10 cellular contexts compared by ENCODE assay signal in genomic region chr2:70790079-70790963, GRCh38. TPM values are rescaled to one million over a fixed set of nuclear protein-coding genes. Genes with fewer than 3 reads are reported as not detected.
DNase-seq lines count a peak whose midpoint lies in the region; TF ChIP-seq lines count a peak whose summit lies in the region.
"Had no signal": no experiment of that assay in that cellular context is flagged by ENCODE, and none has a peak within 500 bp of the region (broad histone marks: within the 10 kb centered on the region; RNA-seq: fewer than 3 reads in every experiment).

Gene FIGLA, minus strand, starts transcription at chr2:70790643. Its CDS starts 5 bp downstream, at chr2:70790638.

- no peaks in the 10 kb centered on the region for H3K36me3 ChIP-seq in breast epithelium
- H3K36me3 ChIP-seq in mesodermal cell (ENCODE audit: control insufficient read depth, insufficient read depth, low read length): no peaks in the 10 kb centered on the region
- H3K36me3 ChIP-seq in vagina: no peaks in the 10 kb centered on the region

- no peaks in the 10 kb centered on the region for H3K4me1 ChIP-seq in breast epithelium
- no peaks in the 10 kb centered on the region for H3K4me1 ChIP-seq in mesodermal cell (ENCODE audit: control insufficient read depth, insufficient read depth, low read length, poor library complexity, severe bottlenecking)
- H3K4me1 ChIP-seq in vagina: peaks cover 15% of the 10 kb centered on the region

- H3K27me3 ChIP-seq in breast epithelium (peaks cover 0 to 46% of the 10 kb centered on the region in 2 donors), vagina (peaks cover 5% of the 10 kb centered on the region)

- H3K9me3 ChIP-seq in breast epithelium (no peaks in the 10 kb centered on the region), mesodermal cell (ENCODE audit: control insufficient read depth, low read length) (no peaks in the 10 kb centered on the region), vagina (no peaks in the 10 kb centered on the region)

- DNase-seq in stimulated activated CD4-positive, alpha-beta T cell treated with anti-CD3 and anti-CD28 coated beads, Interleukin-4, amount 100 ng/mL, for 1 hour: peak; percentile 2
- no peak for DNase-seq in stimulated activated CD4-positive, alpha-beta T cell treated with anti-CD3 and anti-CD28 coated beads, Interleukin-1b, Interleukin-23, amount 100 ng/mL, for 48 hours
- DNase-seq in breast epithelium (ENCODE audit: low spot score in 2 of 2) (no peak), vagina (ENCODE audit: extremely low spot score in 2 of 2) (no peak), A172 (ENCODE audit: low spot score) (no peak), anterior cingulate cortex (lab: John Stamatoyannopoulos, UW) (no peak), AG08396 (ENCODE audit: low spot score) (no peak)

- 3 to 7% methylated on average over 46 to 72 of the region's 78 CpGs for WGBS in mesodermal cell (ENCODE audit: insufficient coverage in 2 of 2), 2 experiments

- peak within 1 kb of the TSS; percentile 7 to 59 (median 37) for H3K4me3 ChIP-seq in breast epithelium
- peak within 1 kb of the TSS; percentile 12 for H3K4me3 ChIP-seq in mesodermal cell (ENCODE audit: extremely low read depth, insufficient read depth, low read length, poor library complexity, severe bottlenecking)
- H3K4me3 ChIP-seq in vagina: peak within 1 kb of the TSS; percentile 7 to 15

- intact Hi-C loops in breast epithelium (cut with DNase I; ENCODE audit: low total_unique reads) (no loop called here), vagina (cut with DNase I) (no loop called here)

- TF ChIP-seq CTCF in breast epithelium (IDR thresholded peaks at IDR 0.05): no peak
- TF ChIP-seq CTCF in vagina (IDR thresholded peaks at IDR 0.05): no peak

- no peak within 1 kb of the TSS for H3K27ac ChIP-seq in breast epithelium
- no peak within 1 kb of the TSS for H3K27ac ChIP-seq in mesodermal cell (ENCODE audit: low read depth, low read length, severe bottlenecking)
- H3K27ac ChIP-seq in vagina: no peak within 1 kb of the TSS

- TF ChIP-seq POLR2A in breast epithelium (IDR thresholded peaks at IDR 0.05): no peak
- TF ChIP-seq POLR2A in vagina (IDR thresholded peaks at IDR 0.05): no peak

RNA-seq across cellular contexts. Expression of gene FIGLA, which starts in this region (rescaled TPM):
- total RNA-seq in breast epithelium (not detected), vagina (not detected)
- polyA plus RNA-seq in mesodermal cell (2013, experiment 1 of 2): not detected
- polyA plus RNA-seq in mesodermal cell (2013, experiment 2 of 2): not detected
- total RNA-seq in A172 (2014; rRNA removed; shearing (Covaris generic)): not detected in 2 replicates
- total RNA-seq: liver, subcutaneous adipose tissue had no signal
- polyA plus RNA-seq: liver had no signal
